1 cellular context compared by ENCODE assay signal in genomic region chr14:69660344-69661193, GRCh38.
TF ChIP-seq lines count a peak whose summit lies in the region.

No MANE protein-coding gene starts in this region.

TF ChIP-seq in IMR-90, 13 proteins besides CTCF, POLR2A, EP300 and RAD21:
- no peak for TF ChIP-seq CHD1 (IDR thresholded peaks at IDR 0.05; ENCODE audit: low read depth, low read length)
- no peak for TF ChIP-seq MAFK (IDR thresholded peaks at IDR 0.05; ENCODE audit: low read depth, low read length)
- no peak for TF ChIP-seq RCOR1 (IDR thresholded peaks at IDR 0.05; ENCODE audit: insufficient replicate concordance, low read length)
